1 cellular context compared by ENCODE assay signal in the genomic region with DNA sequence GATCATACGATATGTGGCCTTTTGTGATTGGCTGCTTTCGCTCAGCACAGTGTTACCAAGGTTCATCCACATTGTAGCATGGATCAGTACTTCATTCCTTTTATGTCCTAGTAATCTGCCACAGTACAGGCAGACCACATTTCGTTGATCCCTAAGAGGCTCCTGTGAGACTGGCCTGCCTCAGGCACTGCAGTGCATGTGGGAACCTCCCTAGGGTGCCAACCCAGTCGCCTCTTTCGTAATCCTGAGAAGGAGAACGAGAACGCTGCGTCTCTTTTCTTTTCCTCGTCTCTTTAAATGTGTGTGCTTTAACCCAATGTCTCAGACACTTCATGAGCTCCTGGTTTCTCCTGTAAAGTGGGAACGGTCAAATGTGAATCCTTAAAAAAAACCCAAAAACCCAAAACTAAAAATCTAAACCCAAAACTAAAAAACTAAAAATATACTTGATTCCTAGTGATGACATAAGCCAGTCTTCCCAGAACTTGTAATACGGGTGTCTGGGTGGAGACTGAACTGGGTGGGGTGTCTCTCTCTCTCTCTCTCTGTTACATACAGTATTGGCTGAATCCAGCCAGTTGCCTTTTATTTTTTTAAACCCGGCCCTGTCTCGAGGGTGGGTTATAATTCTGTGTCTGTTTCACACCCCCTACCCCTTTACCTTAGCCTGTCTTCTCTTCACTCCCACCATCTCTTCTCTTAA.
TF ChIP-seq lines count a peak whose summit lies in the region.

No MANE protein-coding gene starts in this region.

TF ChIP-seq in K562, 482 proteins besides CTCF, POLR2A, EP300 and RAD21 (continued from another document):
- TF ChIP-seq, protein P1, sequence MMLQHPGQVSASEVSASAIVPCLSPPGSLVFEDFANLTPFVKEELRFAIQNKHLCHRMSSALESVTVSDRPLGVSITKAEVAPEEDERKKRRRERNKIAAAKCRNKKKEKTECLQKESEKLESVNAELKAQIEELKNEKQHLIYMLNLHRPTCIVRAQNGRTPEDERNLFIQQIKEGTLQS (IDR thresholded peaks at IDR 0.05) = peak; percentile 24; the same call in 1 of the 2 replicates
- TF ChIP-seq, protein P1 (CRISPR knock-in tag; conservative IDR thresholded peaks at IDR 0.05) = no peak
- TF ChIP-seq, protein P2, sequence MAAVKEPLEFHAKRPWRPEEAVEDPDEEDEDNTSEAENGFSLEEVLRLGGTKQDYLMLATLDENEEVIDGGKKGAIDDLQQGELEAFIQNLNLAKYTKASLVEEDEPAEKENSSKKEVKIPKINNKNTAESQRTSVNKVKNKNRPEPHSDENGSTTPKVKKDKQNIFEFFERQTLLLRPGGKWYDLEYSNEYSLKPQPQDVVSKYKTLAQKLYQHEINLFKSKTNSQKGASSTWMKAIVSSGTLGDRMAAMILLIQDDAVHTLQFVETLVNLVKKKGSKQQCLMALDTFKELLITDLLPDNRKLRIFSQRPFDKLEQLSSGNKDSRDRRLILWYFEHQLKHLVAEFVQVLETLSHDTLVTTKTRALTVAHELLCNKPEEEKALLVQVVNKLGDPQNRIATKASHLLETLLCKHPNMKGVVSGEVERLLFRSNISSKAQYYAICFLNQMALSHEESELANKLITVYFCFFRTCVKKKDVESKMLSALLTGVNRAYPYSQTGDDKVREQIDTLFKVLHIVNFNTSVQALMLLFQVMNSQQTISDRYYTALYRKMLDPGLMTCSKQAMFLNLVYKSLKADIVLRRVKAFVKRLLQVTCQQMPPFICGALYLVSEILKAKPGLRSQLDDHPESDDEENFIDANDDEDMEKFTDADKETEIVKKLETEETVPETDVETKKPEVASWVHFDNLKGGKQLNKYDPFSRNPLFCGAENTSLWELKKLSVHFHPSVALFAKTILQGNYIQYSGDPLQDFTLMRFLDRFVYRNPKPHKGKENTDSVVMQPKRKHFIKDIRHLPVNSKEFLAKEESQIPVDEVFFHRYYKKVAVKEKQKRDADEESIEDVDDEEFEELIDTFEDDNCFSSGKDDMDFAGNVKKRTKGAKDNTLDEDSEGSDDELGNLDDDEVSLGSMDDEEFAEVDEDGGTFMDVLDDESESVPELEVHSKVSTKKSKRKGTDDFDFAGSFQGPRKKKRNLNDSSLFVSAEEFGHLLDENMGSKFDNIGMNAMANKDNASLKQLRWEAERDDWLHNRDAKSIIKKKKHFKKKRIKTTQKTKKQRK (IDR thresholded peaks at IDR 0.05; ENCODE audit: borderline replicate concordance, low read depth, low read length) = no peak
- TF ChIP-seq, protein P3, sequence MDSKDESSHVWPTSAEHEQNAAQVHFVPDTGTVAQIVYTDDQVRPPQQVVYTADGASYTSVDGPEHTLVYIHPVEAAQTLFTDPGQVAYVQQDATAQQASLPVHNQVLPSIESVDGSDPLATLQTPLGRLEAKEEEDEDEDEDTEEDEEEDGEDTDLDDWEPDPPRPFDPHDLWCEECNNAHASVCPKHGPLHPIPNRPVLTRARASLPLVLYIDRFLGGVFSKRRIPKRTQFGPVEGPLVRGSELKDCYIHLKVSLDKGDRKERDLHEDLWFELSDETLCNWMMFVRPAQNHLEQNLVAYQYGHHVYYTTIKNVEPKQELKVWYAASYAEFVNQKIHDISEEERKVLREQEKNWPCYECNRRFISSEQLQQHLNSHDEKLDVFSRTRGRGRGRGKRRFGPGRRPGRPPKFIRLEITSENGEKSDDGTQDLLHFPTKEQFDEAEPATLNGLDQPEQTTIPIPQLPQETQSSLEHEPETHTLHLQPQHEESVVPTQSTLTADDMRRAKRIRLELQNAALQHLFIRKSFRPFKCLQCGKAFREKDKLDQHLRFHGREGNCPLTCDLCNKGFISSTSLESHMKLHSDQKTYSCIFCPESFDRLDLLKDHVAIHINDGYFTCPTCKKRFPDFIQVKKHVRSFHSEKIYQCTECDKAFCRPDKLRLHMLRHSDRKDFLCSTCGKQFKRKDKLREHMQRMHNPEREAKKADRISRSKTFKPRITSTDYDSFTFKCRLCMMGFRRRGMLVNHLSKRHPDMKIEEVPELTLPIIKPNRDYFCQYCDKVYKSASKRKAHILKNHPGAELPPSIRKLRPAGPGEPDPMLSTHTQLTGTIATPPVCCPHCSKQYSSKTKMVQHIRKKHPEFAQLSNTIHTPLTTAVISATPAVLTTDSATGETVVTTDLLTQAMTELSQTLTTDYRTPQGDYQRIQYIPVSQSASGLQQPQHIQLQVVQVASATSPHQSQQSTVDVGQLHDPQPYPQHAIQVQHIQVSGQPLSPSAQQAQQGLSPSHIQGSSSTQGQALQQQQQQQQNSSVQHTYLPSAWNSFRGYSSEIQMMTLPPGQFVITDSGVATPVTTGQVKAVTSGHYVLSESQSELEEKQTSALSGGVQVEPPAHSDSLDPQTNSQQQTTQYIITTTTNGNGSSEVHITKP (IDR thresholded peaks at IDR 0.05; ENCODE audit: partially characterized antibody) = peak; percentile 31
- TF ChIP-seq POLR2AphosphoS2 (IDR thresholded peaks at IDR 0.05; ENCODE audit: low read length) (no peak), CEBPB (tag; IDR thresholded peaks at IDR 0.05) (peak; percentile 22; the same call in 1 of the 2 replicates), SMAD4 (CRISPR knock-in tag; conservative IDR thresholded peaks at IDR 0.05) (0 out of 2 replicates have a peak, but pooled peaks have one; percentile 16)
